Comparison of ENCODE assay signal across 15 cellular contexts in the genomic region with DNA sequence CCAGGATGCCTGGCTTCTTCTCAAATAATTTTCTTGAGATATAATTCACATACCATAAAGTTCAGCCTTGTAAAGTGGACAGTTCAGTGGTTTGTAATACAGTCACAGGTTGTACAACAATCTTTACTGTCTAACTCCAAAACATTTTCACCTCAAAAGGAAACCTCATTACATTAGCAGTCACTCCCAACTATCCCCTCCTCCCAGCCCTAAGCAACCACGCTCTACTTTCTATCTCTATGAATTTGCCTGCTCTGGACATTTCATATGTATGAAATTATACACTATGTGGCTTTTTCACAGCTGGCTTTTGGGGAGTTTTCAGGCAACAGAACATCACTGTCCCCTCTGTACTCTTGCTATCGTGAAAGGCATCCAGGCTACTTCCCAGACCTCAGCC. TPM values are rescaled to one million over a fixed set of nuclear protein-coding genes. Genes with fewer than 3 reads are reported as not detected.
A peak's percentile ranks its signal among the peaks of the same experiment; 100 is the strongest.
DNase-seq lines count a peak whose midpoint lies in the region; ATAC-seq, FAIRE-seq and TF ChIP-seq lines count a peak whose summit lies in the region.
"Had no signal": no experiment of that assay in that cellular context is flagged by ENCODE, and none has a peak within 500 bp of the region (broad histone marks: within the 10 kb centered on the region; RNA-seq: fewer than 3 reads in every experiment).

No MANE protein-coding gene starts in this region.

- CTCF ChIA-PET in GM12878 (lab: Yijun Ruan, JAX): interaction anchor here (1.0 to 8.9 kb wide), 8 partner anchors 8 to 265 kb away, joined by 3 to 86 read pairs (median 4); a partner anchor contains a TSS

- no peaks in the 10 kb centered on the region for H4K20me1 ChIP-seq in GM12878 (ENCODE audit: control insufficient read depth, insufficient read depth)

- H3K4me1 Mint-ChIP-seq in endodermal cell: no peaks in the 10 kb centered on the region
- H3K4me1 Mint-ChIP-seq in glutamatergic neuron (ENCODE audit: low read depth, unreplicated experiment): no peaks in the 10 kb centered on the region

- TF ChIP-seq POLR2A in GM12878 (IDR thresholded peaks at IDR 0.05; ENCODE audit: low read depth, low read length): no peak

- H3K27ac ChIP-seq in GM12878 (ENCODE audit: control insufficient read depth, insufficient read depth): peak overlapping the region; percentile 80
- no peak overlapping the region for H3K27ac ChIP-seq in endodermal cell (ENCODE audit: low read depth, low read length)
- H3K27ac ChIP-seq: C4-2B, esophagus squamous epithelium had no signal

- H3K9ac ChIP-seq in GM12878 (ENCODE audit: control insufficient read depth, insufficient read depth, low read length): peak overlapping the region; percentile 53
- H3K9ac ChIP-seq in endodermal cell (ENCODE audit: extremely low read depth, low read length, poor library complexity, severe bottlenecking): no peak overlapping the region

- no peak for TF ChIP-seq CTCF in GM12878 (IDR thresholded peaks at IDR 0.05 in 2 of 3, conservative IDR thresholded peaks at IDR 0.05 in 1 of 3; ENCODE audit: control insufficient read depth in 2 of 3, extremely low read depth in 1 of 3, insufficient read depth in 1 of 3, low read depth in 3 of 3, low read length in 3 of 3)
- no peak for TF ChIP-seq CTCF in endodermal cell (conservative IDR thresholded peaks at IDR 0.05)
- TF ChIP-seq CTCF in glutamatergic neuron (IDR thresholded peaks at IDR 0.05; ENCODE audit: partially characterized antibody, unreplicated experiment): no peak

- FAIRE-seq in GM12878 (lab: Jason Lieb, UNC): no peak

- intact Hi-C loops in GM12878 (cut with micrococcal nuclease; ENCODE audit: unreplicated experiment): loop anchor here (1.0 kb wide), 1 partner anchor 10 kb away; no protein-coding TSS in a partner anchor

- H3K4me3 ChIP-seq in GM12878: 0 out of 2 replicates have a peak overlapping the region, but pooled peaks have one; percentile 5
- no peak overlapping the region for H3K4me3 ChIP-seq in endodermal cell (ENCODE audit: low read length)
- H3K4me3 ChIP-seq: esophagus squamous epithelium had no signal

- ATAC-seq in GM18511 (IDR thresholded peaks at IDR 0.05; ENCODE audit: unreplicated experiment): peak; percentile 18
- peak; percentile 4 for ATAC-seq in GM21381 (IDR thresholded peaks at IDR 0.05; ENCODE audit: unreplicated experiment)
- peak; percentile 4 for ATAC-seq in HG03139 (IDR thresholded peaks at IDR 0.05; ENCODE audit: unreplicated experiment)
- ATAC-seq in GM12878: peak; percentile 10
- no peak for ATAC-seq in HG03457 (IDR thresholded peaks at IDR 0.05; ENCODE audit: unreplicated experiment)
- ATAC-seq: HCT116, T-cell had no signal

- TF ChIP-seq EP300 in GM12878 (IDR thresholded peaks at IDR 0.05; ENCODE audit: borderline replicate concordance in 1 of 2, control insufficient read depth in 1 of 2, low read depth in 2 of 2, low read length in 2 of 2): no peak

- peaks cover 48% of the 10 kb centered on the region for H3K4me1 ChIP-seq in GM12878 (ENCODE audit: control insufficient read depth, insufficient read depth, low read length)
- no peaks in the 10 kb centered on the region for H3K4me1 ChIP-seq in endodermal cell (ENCODE audit: control insufficient read depth, insufficient read depth, low read length)

- no peak overlapping the region for H3K4me3 Mint-ChIP-seq in endodermal cell
- H3K4me3 Mint-ChIP-seq in glutamatergic neuron (ENCODE audit: unreplicated experiment): no peak overlapping the region
- H3K4me3 Mint-ChIP-seq: activated naive CD4-positive, alpha-beta T cell treated with anti-CD3 and anti-CD28 coated beads, Interleukin-2, amount 50 U/mL, for 24 hours; T-cell had no signal

- POLR2A ChIA-PET in GM12878 (lab: Charles Lee): no interaction called here

- no peaks in the 10 kb centered on the region for H3K79me2 ChIP-seq in GM12878 (ENCODE audit: control insufficient read depth, insufficient read depth, low read length)

- in situ Hi-C loops in GM12878 (cut with MboI): no loop called here

- H3K27ac Mint-ChIP-seq in endodermal cell (no peak overlapping the region), glutamatergic neuron (ENCODE audit: unreplicated experiment) (no peak overlapping the region)
- H3K27ac Mint-ChIP-seq: activated naive CD4-positive, alpha-beta T cell treated with anti-CD3 and anti-CD28 coated beads, Interleukin-2, amount 50 U/mL, for 24 hours; T-cell had no signal

- H2AFZ ChIP-seq in GM12878 (ENCODE audit: control insufficient read depth, low read depth, low read length): peak overlapping the region; percentile 46; the same call in 1 of the 2 replicates

- SMC1A ChIA-PET in GM12878 (lab: Charles Lee; ENCODE audit: uncharacterized antibody, unreplicated experiment): interaction anchor here (0.7 to 3.5 kb wide), 5 partner anchors 8 to 23 kb away, joined by 3 to 17 read pairs (median 11); no protein-coding TSS in a partner anchor

- H3K27me3 Mint-ChIP-seq in endodermal cell (ENCODE audit: insufficient read depth) (no peaks in the 10 kb centered on the region), glutamatergic neuron (ENCODE audit: unreplicated experiment) (no peaks in the 10 kb centered on the region)

- no peaks in the 10 kb centered on the region for H3K9me3 ChIP-seq in GM12878 (replicated peaks; ENCODE audit: control insufficient read depth, insufficient read depth, low read length)
- no peaks in the 10 kb centered on the region for H3K9me3 ChIP-seq in endodermal cell (ENCODE audit: control insufficient read depth, low read length)
- H3K9me3 ChIP-seq: esophagus squamous epithelium had no signal

- 0% methylated on average over 2 of the region's 2 CpGs for WGBS in GM12878 (ENCODE audit: insufficient coverage, insufficient replicate concordance, low lambda C conversion rate, missing lambda C conversion rate)
- WGBS in endodermal cell (ENCODE audit: insufficient coverage in 1 of 2, insufficient read length in 1 of 2), 2 experiments: 69 to 82% methylated on average over 1 to 2 of the region's 2 CpGs

- DNase-seq in GM12878 (ENCODE audit: low read depth, low spot score) (no peak), endodermal cell (no peak), glutamatergic neuron (no peak), NCI-H2107 (lab: John Stamatoyannopoulos, UW) (no peak)
- DNase-seq: esophagus squamous epithelium; stimulated activated CD4-positive, alpha-beta T cell treated with anti-CD3 and anti-CD28 coated beads, Interleukin-4, amount 100 ng/mL, for 24 hours; T-cell had no signal

- H3K9me3 Mint-ChIP-seq in endodermal cell (no peaks in the 10 kb centered on the region), glutamatergic neuron (ENCODE audit: unreplicated experiment) (no peaks in the 10 kb centered on the region)
- H3K9me3 Mint-ChIP-seq: activated naive CD4-positive, alpha-beta T cell treated with anti-CD3 and anti-CD28 coated beads, Interleukin-2, amount 50 U/mL, for 24 hours; T-cell had no signal

- no TSS peak for BruUV-seq in GM12878 (replicated peaks; lab: Mats Ljungman, UMichigan)

- peak overlapping the region; percentile 65 for H3K4me2 ChIP-seq in GM12878 (ENCODE audit: control insufficient read depth, insufficient read depth)

- H3K36me3 Mint-ChIP-seq in endodermal cell (ENCODE audit: low read depth): no peaks in the 10 kb centered on the region
- H3K36me3 Mint-ChIP-seq in glutamatergic neuron (ENCODE audit: unreplicated experiment): no peaks in the 10 kb centered on the region
- H3K36me3 Mint-ChIP-seq: activated naive CD4-positive, alpha-beta T cell treated with anti-CD3 and anti-CD28 coated beads, Interleukin-2, amount 50 U/mL, for 24 hours; T-cell had no signal

- H3K27me3 ChIP-seq in GM12878 (replicated peaks in 1 of 2; ENCODE audit: control insufficient read depth in 2 of 2, insufficient read depth in 2 of 2, low read length in 1 of 2) (no peaks in the 10 kb centered on the region), endodermal cell (ENCODE audit: control insufficient read depth, insufficient read depth, low read length, poor library complexity, severe bottlenecking) (no peaks in the 10 kb centered on the region)
- H3K27me3 ChIP-seq: esophagus squamous epithelium had no signal

- TF ChIP-seq RAD21 in GM12878 (IDR thresholded peaks at IDR 0.05; ENCODE audit: insufficient read depth, low read depth, low read length): no peak

- H3K36me3 ChIP-seq in GM12878 (ENCODE audit: control insufficient read depth in 2 of 2, insufficient read depth in 2 of 2, low read length in 1 of 2) (no peaks in the 10 kb centered on the region), endodermal cell (ENCODE audit: control insufficient read depth, insufficient read depth, low read length) (no peaks in the 10 kb centered on the region)
- H3K36me3 ChIP-seq: esophagus squamous epithelium had no signal

- RAD21 ChIA-PET in GM12878 (lab: Charles Lee; ENCODE audit: unreplicated experiment): interaction anchor here (0.9 to 7.9 kb wide), 5 partner anchors 11 to 23 kb away, joined by 3 to 76 read pairs (median 12); a partner anchor contains a TSS

RNA-seq across cellular contexts. Expression of a gene that starts 17.5 kb away (rescaled TPM):
- 115 and 131 TPM in 2 replicates for total RNA-seq in GM12878 (2013; cell fraction: nucleolus; rRNA removed)
- total RNA-seq in GM12878 (2014; rRNA removed) (4.5 and 5.6 TPM in 2 replicates), GM12878 (2014; rRNA removed; fragmentation: Illumina TruSeq; extraction: Trizol) (4.2 and 5.0 TPM in 2 replicates), GM12878 (2021) (4.4 and 5.6 TPM in 2 replicates), endodermal cell (not detected), glutamatergic neuron (ENCODE audit: unreplicated experiment) (not detected)
- polyA plus RNA-seq in GM12878 (2011; ENCODE audit: low read depth): 2.8 TPM
- polyA plus RNA-seq in GM12878 (2011; rRNA removed) (25.1 and 27.1 TPM in 2 replicates), GM12878 (2014; fragmentation: Illumina TruSeq; extraction: Trizol) (5.3 and 6.5 TPM in 2 replicates), GM12878 (2014; fragmentation: Nextera tagmentation; extraction: Ambion mirVana) (1 to 10 TPM; 5.0 to 6.1 TPM), GM12878 (2014; rRNA removed) (5.1 and 6.6 TPM in 2 replicates), GM12878 (2016; fragmentation: Nextera tagmentation; extraction: Ambion mirVana) (1 to 10 TPM; 7.8 to 8.5 TPM)
- 39.2 and 44.1 TPM in 2 replicates for polyA plus RNA-seq in GM12878 (2011; cell fraction: cytosol; rRNA removed)
- polyA plus RNA-seq in GM12878 (2011; cell fraction: nucleus; rRNA removed): 84.0 and 103 TPM in 2 replicates
- 2.4 and 4.6 TPM in 2 replicates for polyA plus RNA-seq in GM12878 (2012)
- 30.9 and 34.8 TPM in 2 replicates for polyA minus RNA-seq in GM12878 (2011; rRNA and poly(A)+ RNA removed)
- polyA minus RNA-seq in GM12878 (2011; cell fraction: cytosol; rRNA and poly(A)+ RNA removed): 6.9 and 8.3 TPM in 2 replicates
- 20.3 and 22.2 TPM in 2 replicates for polyA minus RNA-seq in GM12878 (2011; cell fraction: nucleus; rRNA and poly(A)+ RNA removed)
- polyA plus RNA-seq in endodermal cell (2013, experiment 1 of 2): not detected
- not detected for polyA plus RNA-seq in endodermal cell (2013, experiment 2 of 2)
- total RNA-seq: OCI-LY7, T-cell had no signal

RNA-seq across cellular contexts. Expression of a gene that starts 28.4 kb away (rescaled TPM):
- not detected in 2 replicates for total RNA-seq in GM12878 (2013; cell fraction: nucleolus; rRNA removed)
- total RNA-seq in GM12878 (2014; rRNA removed): not detected in 2 replicates
- total RNA-seq in GM12878 (2014; rRNA removed; fragmentation: Illumina TruSeq; extraction: Trizol): not detected in 2 replicates
- not detected in 2 replicates for total RNA-seq in GM12878 (2021)
- polyA plus RNA-seq in GM12878 (2011; ENCODE audit: low read depth): not detected
- polyA plus RNA-seq in GM12878 (2011; rRNA removed): not detected in 2 replicates
- not detected in 2 replicates for polyA plus RNA-seq in GM12878 (2011; cell fraction: cytosol; rRNA removed)
- not detected in 2 replicates for polyA plus RNA-seq in GM12878 (2011; cell fraction: nucleus; rRNA removed)
- polyA plus RNA-seq in GM12878 (2012): not detected in 2 replicates
- polyA plus RNA-seq in GM12878 (2014; fragmentation: Illumina TruSeq; extraction: Trizol): not detected in 2 replicates
- not detected for polyA plus RNA-seq in GM12878 (2014; fragmentation: Nextera tagmentation; extraction: Ambion mirVana)
- not detected in 2 replicates for polyA plus RNA-seq in GM12878 (2014; rRNA removed)
- polyA plus RNA-seq in GM12878 (2016; fragmentation: Nextera tagmentation; extraction: Ambion mirVana): not detected
- not detected in 2 replicates for polyA minus RNA-seq in GM12878 (2011; rRNA and poly(A)+ RNA removed)
- polyA minus RNA-seq in GM12878 (2011; cell fraction: cytosol; rRNA and poly(A)+ RNA removed): not detected in 2 replicates
- polyA minus RNA-seq in GM12878 (2011; cell fraction: nucleus; rRNA and poly(A)+ RNA removed): not detected in 2 replicates
- not detected for total RNA-seq in endodermal cell
- not detected for polyA plus RNA-seq in endodermal cell (2013, experiment 1 of 2)
- polyA plus RNA-seq in endodermal cell (2013, experiment 2 of 2): not detected
- total RNA-seq in glutamatergic neuron (ENCODE audit: unreplicated experiment): not detected
- total RNA-seq: esophagus squamous epithelium, OCI-LY7, T-cell had no signal

RNA-seq across cellular contexts. Expression of a gene that starts 52.8 kb away (rescaled TPM):
- total RNA-seq in GM12878 (2013; cell fraction: nucleolus; rRNA removed): not detected in 2 replicates
- total RNA-seq in GM12878 (2014; rRNA removed) (not detected in 2 replicates), GM12878 (2014; rRNA removed; fragmentation: Illumina TruSeq; extraction: Trizol) (not detected in 2 replicates), GM12878 (2021) (not detected in 2 replicates), endodermal cell (not detected), glutamatergic neuron (ENCODE audit: unreplicated experiment) (not detected)
- polyA plus RNA-seq in GM12878 (2011; ENCODE audit: low read depth): not detected
- polyA plus RNA-seq in GM12878 (2011; rRNA removed) (not detected in 2 replicates), GM12878 (2014; fragmentation: Illumina TruSeq; extraction: Trizol) (not detected in 2 replicates), GM12878 (2014; fragmentation: Nextera tagmentation; extraction: Ambion mirVana) (not detected), GM12878 (2014; rRNA removed) (not detected in 2 replicates), GM12878 (2016; fragmentation: Nextera tagmentation; extraction: Ambion mirVana) (not detected)
- polyA plus RNA-seq in GM12878 (2011; cell fraction: cytosol; rRNA removed): not detected in 2 replicates
- not detected in 2 replicates for polyA plus RNA-seq in GM12878 (2011; cell fraction: nucleus; rRNA removed)
- polyA plus RNA-seq in GM12878 (2012): not detected in 2 replicates
- polyA minus RNA-seq in GM12878 (2011; rRNA and poly(A)+ RNA removed): not detected in 2 replicates
- not detected in 2 replicates for polyA minus RNA-seq in GM12878 (2011; cell fraction: cytosol; rRNA and poly(A)+ RNA removed)
- polyA minus RNA-seq in GM12878 (2011; cell fraction: nucleus; rRNA and poly(A)+ RNA removed): not detected in 2 replicates
- not detected for polyA plus RNA-seq in endodermal cell (2013, experiment 1 of 2)
- not detected for polyA plus RNA-seq in endodermal cell (2013, experiment 2 of 2)
- total RNA-seq: OCI-LY7, T-cell had no signal
